ENCODE assay signal across 9 cellular contexts in the genomic region with DNA sequence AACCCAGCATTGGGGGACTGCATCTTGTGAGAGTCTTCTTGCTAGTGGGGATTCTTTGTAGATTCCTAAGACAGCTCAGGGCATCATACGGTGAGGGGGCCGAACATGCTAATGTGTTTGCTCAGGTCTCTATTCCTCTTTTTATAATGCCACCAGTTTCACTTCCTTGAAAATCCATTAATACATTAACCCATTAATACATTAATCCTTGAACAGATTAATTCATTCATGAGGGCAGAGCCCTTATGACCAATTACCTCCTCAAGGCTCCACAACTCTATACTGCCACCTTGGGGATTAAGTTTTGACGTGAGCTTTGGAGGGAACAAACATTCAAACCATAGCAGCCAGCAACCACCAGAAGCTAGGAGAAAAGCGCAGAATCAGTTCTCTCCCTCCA.
A peak's percentile ranks its signal among the peaks of the same experiment; 100 is the strongest.
DNase-seq lines count a peak whose midpoint lies in the region; ATAC-seq and TF ChIP-seq lines count a peak whose summit lies in the region.
"Had no signal": no experiment of that assay in that cellular context is flagged by ENCODE, and none has a peak within 500 bp of the region (broad histone marks: within the 10 kb centered on the region; RNA-seq: fewer than 3 reads in every experiment).

No MANE protein-coding gene starts in this region.

- intact Hi-C loops in head of caudate nucleus (cut with DNase I) = no loop called here

- TF ChIP-seq CTCF in VCaP (conservative IDR thresholded peaks at IDR 0.05) = peak; percentile 51

- DNase-seq in ACHN (peak; percentile 31), islet precursor cell (no peak), head of caudate nucleus (no peak), DMS114 treated with DMSO at 0.1 percent for 48 hours (lab: John Stamatoyannopoulos, UW; ENCODE audit: unreplicated experiment) (no peak)
- no peak for DNase-seq in activated CD8-positive, alpha-beta memory T cell treated with anti-CD3 and anti-CD28 coated beads, Interleukin-2, amount 50 U/mL, for 4 hours
- DNase-seq: CD4-positive, CD25-positive, alpha-beta regulatory T cell had no signal

- ATAC-seq in GM18498 (IDR thresholded peaks at IDR 0.05; ENCODE audit: unreplicated experiment) = peak; percentile 80
- peak; percentile 67 for ATAC-seq in HG03439 (IDR thresholded peaks at IDR 0.05; ENCODE audit: unreplicated experiment)

- in situ Hi-C loops in ACHN (cut with HindIII; ENCODE audit: low pct_ligation_motif_present, low pct_unique_long_range_greater_than_20kb, low sequenced_read_pairs) = no loop called here

- no peak overlapping the region for H3K27ac ChIP-seq in VCaP
